8 cellular contexts compared by ENCODE assay signal in genomic region chr20:31572701-31573554, GRCh38. TPM values are rescaled to one million over a fixed set of nuclear protein-coding genes. Genes with fewer than 3 reads are reported as not detected.
DNase-seq lines count a peak whose midpoint lies in the region; ATAC-seq and TF ChIP-seq lines count a peak whose summit lies in the region.

No MANE protein-coding gene starts in this region.

- H3K4me1 ChIP-seq in Caco-2 (peaks cover 24% of the 10 kb centered on the region), HUES48 (ENCODE audit: control insufficient read depth, insufficient read depth, low read length) (peaks cover 44% of the 10 kb centered on the region), NT2/D1 (ENCODE audit: insufficient read depth, insufficient read length) (peaks cover 8% of the 10 kb centered on the region)

- no peaks in the 10 kb centered on the region for H3K9me3 ChIP-seq in Caco-2
- H3K9me3 ChIP-seq in HUES48 (ENCODE audit: control insufficient read depth, insufficient read depth, low read length) = no peaks in the 10 kb centered on the region
- peaks cover 6% of the 10 kb centered on the region; the same call in 1 of the 2 replicates for H3K9me3 ChIP-seq in NT2/D1 (ENCODE audit: insufficient read depth, low read length)

- POLR2A ChIA-PET in Caco-2 (lab: Charles Lee) = interaction anchor here (0.5 to 3.8 kb wide), 34 partner anchors 10 to 1171 kb away, joined by 3 to 306 read pairs (median 7); partner anchors contain the start of genes BCL2L1, ID1 and TPX2

- peak; percentile 87 for ATAC-seq in GM21423 (IDR thresholded peaks at IDR 0.05; ENCODE audit: unreplicated experiment)

- H3K4me3 Mint-ChIP-seq in Caco-2 (ENCODE audit: unreplicated experiment) (peak overlapping the region; percentile 87), endothelial cell (ENCODE audit: unreplicated experiment) (peak overlapping the region; percentile 83)

- DNase-seq in Caco-2 (peak; percentile 100), NT2/D1 (ENCODE audit: low read depth, low spot score) (peak; percentile 93), endothelial cell (ENCODE audit: low spot score) (peak; percentile 96), midbrain (lab: John Stamatoyannopoulos, UW) (peak; percentile 89)
- DNase-seq in activated CD8-positive, alpha-beta memory T cell treated with anti-CD3 and anti-CD28 coated beads, Interleukin-2, amount 50 U/mL, for 4 hours = peak; percentile 87
- peak; percentile 81 to 86 for DNase-seq in stimulated activated CD8-positive, alpha-beta memory T cell treated with anti-CD3 and anti-CD28 coated beads, Interleukin-15, amount 100 ng/mL, for 48 hours (ENCODE audit: low read depth in 2 of 2)

- H3K27me3 ChIP-seq in Caco-2 (replicated peaks; ENCODE audit: control insufficient read depth, insufficient read depth, low read length) = no peaks in the 10 kb centered on the region
- H3K27me3 ChIP-seq in HUES48 (ENCODE audit: control insufficient read depth, insufficient read depth, low read length) = no peaks in the 10 kb centered on the region
- H3K27me3 ChIP-seq in NT2/D1 (ENCODE audit: insufficient read depth, insufficient read length) = no peaks in the 10 kb centered on the region

- H3K4me3 ChIP-seq in Caco-2 (ENCODE audit: low read depth, low read length) (peak overlapping the region; percentile 56), HUES48 (ENCODE audit: low read depth, low read length) (peak overlapping the region; percentile 62), NT2/D1 (ENCODE audit: insufficient read length, low read depth) (peak overlapping the region; percentile 66)

- H3K36me3 Mint-ChIP-seq in Caco-2 (ENCODE audit: insufficient read depth, unreplicated experiment) (peaks cover 77% of the 10 kb centered on the region), endothelial cell (ENCODE audit: low read depth, unreplicated experiment) (peaks cover 8% of the 10 kb centered on the region)

- peak overlapping the region; percentile 84 for H3K9ac ChIP-seq in HUES48 (ENCODE audit: low read depth, low read length)
- H3K9ac ChIP-seq in NT2/D1 (ENCODE audit: insufficient read length, low read depth) = peak overlapping the region; percentile 90

- H3K27ac Mint-ChIP-seq in Caco-2 (ENCODE audit: unreplicated experiment) = peak overlapping the region; percentile 98
- peak overlapping the region; percentile 94 for H3K27ac Mint-ChIP-seq in endothelial cell (ENCODE audit: unreplicated experiment)

- no TSS peak for BruUV-seq in Caco-2 (replicated peaks; lab: Mats Ljungman, UMichigan)

- H3K9me3 Mint-ChIP-seq in Caco-2 (ENCODE audit: unreplicated experiment) (no peaks in the 10 kb centered on the region), endothelial cell (ENCODE audit: unreplicated experiment) (no peaks in the 10 kb centered on the region)

- intact Hi-C loops in Caco-2 (cut with micrococcal nuclease; ENCODE audit: unreplicated experiment) = loop anchor here (1.0 to 2.0 kb wide), 3 partner anchors 16 to 147 kb away; no protein-coding TSS in a partner anchor

- H3K4me1 Mint-ChIP-seq in Caco-2 (ENCODE audit: low read depth, unreplicated experiment) (peaks cover 37% of the 10 kb centered on the region), endothelial cell (ENCODE audit: unreplicated experiment) (peaks cover 27% of the 10 kb centered on the region)

- H3K36me3 ChIP-seq in Caco-2 (ENCODE audit: control insufficient read depth, insufficient read depth, low read length) = no peaks in the 10 kb centered on the region
- H3K36me3 ChIP-seq in HUES48 (ENCODE audit: control insufficient read depth, insufficient read depth, low read length) = peaks cover 2% of the 10 kb centered on the region; the same call in 1 of the 2 replicates
- H3K36me3 ChIP-seq in NT2/D1 (ENCODE audit: insufficient read depth, insufficient read length, low read length) = peaks cover 39% of the 10 kb centered on the region

- peak in 1 of 2 experiments; percentile 16 for TF ChIP-seq CTCF in Caco-2 (IDR thresholded peaks at IDR 0.05; ENCODE audit: insufficient read depth in 1 of 2, low read depth in 1 of 2, low read length in 1 of 2, severe bottlenecking in 1 of 2, unreplicated experiment in 1 of 2)
- TF ChIP-seq CTCF in endothelial cell (IDR thresholded peaks at IDR 0.05; ENCODE audit: unreplicated experiment) = no peak

- peak overlapping the region; percentile 99 for H3K27ac ChIP-seq in HUES48 (ENCODE audit: low read depth, low read length)

- CTCF ChIA-PET in Caco-2 (lab: Charles Lee) = interaction anchor here (0.6 to 28.6 kb wide), 17 partner anchors 12 to 459 kb away, joined by 3 to 1708 read pairs (median 7); partner anchors contain the start of gene ID1

- H3K27me3 Mint-ChIP-seq in Caco-2 (ENCODE audit: insufficient read depth, unreplicated experiment) (no peaks in the 10 kb centered on the region), endothelial cell (ENCODE audit: unreplicated experiment) (peaks cover 26% of the 10 kb centered on the region)

RNA-seq across cellular contexts. Expression of gene ID1, which starts 32.2 kb away (rescaled TPM):
- total RNA-seq in Caco-2 (2022) = 157 and 163 TPM in 2 replicates
- total RNA-seq in endothelial cell (ENCODE audit: unreplicated experiment) = 85.2 TPM

RNA-seq across cellular contexts. Expression of gene HM13, which starts 58.7 kb away (rescaled TPM):
- 435 and 443 TPM in 2 replicates for total RNA-seq in Caco-2 (2022)
- 153 TPM for total RNA-seq in endothelial cell (ENCODE audit: unreplicated experiment)

Comparison
In these comparisons a context has a peak if more than half of its experiments do, and no peak if none do; other contexts are left out.
1. Peak in every context shown above with its lines: DNase-seq, ATAC-seq, H3K4me3 ChIP-seq and H3K27ac ChIP-seq.